In genomic region chr20:63687419-63688233, GRCh38 we compare ENCODE assay signal across 14 cellular contexts. TPM values are rescaled to one million over a fixed set of nuclear protein-coding genes. Genes with fewer than 3 reads are reported as not detected.
DNase-seq lines count a peak whose midpoint lies in the region; ATAC-seq, FAIRE-seq and TF ChIP-seq lines count a peak whose summit lies in the region.
"Had no signal": no experiment of that assay in that cellular context is flagged by ENCODE, and none has a peak within 500 bp of the region (broad histone marks: within the 10 kb centered on the region; RNA-seq: fewer than 3 reads in every experiment).

No MANE protein-coding gene starts in this region.

- no peak for DNase-seq in HFFc6
- DNase-seq in K562 (ENCODE audit: extremely low read depth in 1 of 4, low spot score in 3 of 4): no peak
- no peak for DNase-seq in lung (ENCODE audit: low spot score)
- DNase-seq in stomach: no peak
- no peak for DNase-seq in NCI-H748 (lab: John Stamatoyannopoulos, UW; ENCODE audit: unreplicated experiment)
- DNase-seq in NCI-H524 treated with DMSO at 0.1 percent for 48 hours (lab: John Stamatoyannopoulos, UW): no peak
- DNase-seq in hypothalamus (lab: John Stamatoyannopoulos, UW): no peak
- DNase-seq: activated effector memory CD4-positive, alpha-beta T cell treated with Interleukin-2 at 50 U/mL for 16 hours; CD8-positive, alpha-beta memory T cell; Karpas-422; NCI-H2029 had no signal

- H3K4me1 ChIP-seq in K562 (replicated peaks in 1 of 2; ENCODE audit: control insufficient read depth in 2 of 2, insufficient read depth in 2 of 2, low read length in 2 of 2) (peaks cover 9 to 71% of the 10 kb centered on the region in 2 experiments), lung (ENCODE audit: control insufficient read depth in 2 of 2, insufficient read depth in 2 of 2, low read length in 2 of 2) (peaks cover 0 to 49% of the 10 kb centered on the region in 2 donors), stomach (peaks cover 37 to 76% (median 55%) of the 10 kb centered on the region in 4 donors)

- H3K27me3 Mint-ChIP-seq in HFFc6 (ENCODE audit: insufficient read depth): peaks cover 15% of the 10 kb centered on the region
- H3K27me3 Mint-ChIP-seq: T-cell had no signal

- H3K9me1 ChIP-seq in K562 (ENCODE audit: control insufficient read depth, insufficient read depth, low read length): no peaks in the 10 kb centered on the region

- no peak overlapping the region for H3K4me2 ChIP-seq in K562 (ENCODE audit: insufficient read depth, low read length)

- POLR2A ChIA-PET in K562 (lab: Yijun Ruan, JAX): interaction anchor here (1.0 to 1.2 kb wide), 3 partner anchors 20 to 25 kb away, joined by 3 to 4 read pairs (median 3); partner anchors contain the start of genes ARFRP1 and ZGPAT

- WGBS in K562 (ENCODE audit: insufficient coverage, low coverage, missing lambda C conversion rate): 90% methylated on average over 24 of the region's 29 CpGs
- 90 to 92% methylated on average over 29 of the region's 29 CpGs for WGBS in lung, 2 donors
- 87 to 90% (median 88%) methylated on average over 18 to 29 of the region's 29 CpGs for WGBS in stomach, 5 donors

- CTCF ChIA-PET in K562 (lab: Yijun Ruan, JAX; ENCODE audit: low intra/inter-chr PET ratio): no interaction called here

- H3K36me3 ChIP-seq in K562 (ENCODE audit: control insufficient read depth, insufficient read depth, low read length) (peaks cover 29% of the 10 kb centered on the region; the same call in 2 of the 3 replicates), lung (ENCODE audit: control insufficient read depth in 2 of 2, insufficient read depth in 2 of 2, low read length in 2 of 2) (peaks cover 0 to 4% of the 10 kb centered on the region in 2 donors), stomach (peaks cover 0 to 18% (median 3%) of the 10 kb centered on the region in 4 donors)

- peaks cover 11% of the 10 kb centered on the region for H3K36me3 Mint-ChIP-seq in HFFc6 (ENCODE audit: low read depth)
- H3K36me3 Mint-ChIP-seq: T-cell had no signal

- H3K9me3 Mint-ChIP-seq in HFFc6: no peaks in the 10 kb centered on the region; the same call in 1 of the 2 replicates
- H3K9me3 Mint-ChIP-seq: T-cell had no signal

- TF ChIP-seq RAD21 in K562 (CRISPR knock-in tag; conservative IDR thresholded peaks at IDR 0.05 in 1 of 2, IDR thresholded peaks at IDR 0.05 in 1 of 2): no peak

- peaks cover 23% of the 10 kb centered on the region for H3K4me1 Mint-ChIP-seq in HFFc6 (ENCODE audit: low read depth)

- TF ChIP-seq CTCF in HFFc6 (IDR thresholded peaks at IDR 0.05) (no peak), K562 (IDR thresholded peaks at IDR 0.05 in 2 of 3, conservative IDR thresholded peaks at IDR 0.05 in 1 of 3; ENCODE audit: insufficient read depth in 2 of 3, low read depth in 1 of 3, low read length in 3 of 3) (no peak), lung (IDR thresholded peaks at IDR 0.05; ENCODE audit: control extremely low read depth, extremely low read depth) (no peak), stomach (IDR thresholded peaks at IDR 0.05) (no peak)

- H3K27ac Mint-ChIP-seq in HFFc6: peak overlapping the region; percentile 94
- H3K27ac Mint-ChIP-seq: CD8-positive, alpha-beta memory T cell; T-cell had no signal

- no peaks in the 10 kb centered on the region for H3K79me2 ChIP-seq in K562 (ENCODE audit: control insufficient read depth, insufficient read depth, low read length)

- ATAC-seq in K562 (no peak), lung (ENCODE audit: insufficient read depth, low FRiP score) (no peak), HG02763 (IDR thresholded peaks at IDR 0.05; ENCODE audit: unreplicated experiment) (no peak)

- intact Hi-C loops in K562 (cut with micrococcal nuclease) (no loop called here), stomach (cut with DNase I; ENCODE audit: low total_unique reads) (no loop called here)

- TF ChIP-seq POLR2A in K562 (conservative IDR thresholded peaks at IDR 0.05): no peak
- no peak for TF ChIP-seq POLR2A in stomach (IDR thresholded peaks at IDR 0.05)

- no TSS peak for BruUV-seq in K562 (replicated peaks; lab: Mats Ljungman, UMichigan)

- H3K27ac ChIP-seq in K562 (ENCODE audit: extremely low read depth, low read depth, low read length) (no peak overlapping the region), lung (ENCODE audit: low read depth in 1 of 2, low read length in 1 of 2) (peak overlapping the region; percentile 84 to 95), stomach (peak overlapping the region; percentile 67 to 93 (median 83))

- no peaks in the 10 kb centered on the region for H3K27me3 ChIP-seq in K562 (ENCODE audit: control insufficient read depth in 2 of 2, insufficient read depth in 2 of 2, low read length in 2 of 2)
- no peaks in the 10 kb centered on the region for H3K27me3 ChIP-seq in lung (ENCODE audit: control insufficient read depth, insufficient read depth)
- H3K27me3 ChIP-seq in stomach: no peaks in the 10 kb centered on the region

- no peak overlapping the region for H2AFZ ChIP-seq in K562 (ENCODE audit: low read depth, low read length)

- FAIRE-seq in K562 (lab: Jason Lieb, UNC): no peak
- FAIRE-seq: islet of Langerhans had no signal

- H4K20me1 ChIP-seq in K562 (replicated peaks; ENCODE audit: control insufficient read depth, insufficient read depth, low read length): no peaks in the 10 kb centered on the region

- H3K4me3 ChIP-seq in K562 (no peak overlapping the region), lung (no peak overlapping the region), stomach (no peak overlapping the region)

- no peaks in the 10 kb centered on the region for H3K9me3 ChIP-seq in K562 (replicated peaks; ENCODE audit: control insufficient read depth, insufficient read depth, low read depth, low read length)
- H3K9me3 ChIP-seq in lung (ENCODE audit: control insufficient read depth in 2 of 2, insufficient read depth in 1 of 2, low read length in 1 of 2): no peaks in the 10 kb centered on the region
- H3K9me3 ChIP-seq in stomach: no peaks in the 10 kb centered on the region

- in situ Hi-C loops in K562 (cut with MboI): no loop called here

- TF ChIP-seq EP300 in K562 (IDR thresholded peaks at IDR 0.05; ENCODE audit: low read length) (no peak), stomach (IDR thresholded peaks at IDR 0.05) (no peak)

- H3K9ac ChIP-seq in K562 (ENCODE audit: insufficient read depth in 1 of 2, low read depth in 2 of 2, low read length in 2 of 2): peak overlapping the region in 1 of 2 experiments; percentile 91; a peak in 2 of 4 replicates

- no peak overlapping the region for H3K4me3 Mint-ChIP-seq in HFFc6
- H3K4me3 Mint-ChIP-seq: T-cell had no signal

RNA-seq across cellular contexts. Expression of gene TNFRSF6B, which starts 8.8 kb away (rescaled TPM):
- 1 to 10 TPM in 3 of 6 experiments, under 1 TPM in 3; 0.33 to 1.8 (median 1.1) TPM for total RNA-seq in HFFc6 (2021; fragmentation: NEBNext Ultra II Directional; extraction: Animal tissue kit (Norgen Biotek cat#: 25700))
- total RNA-seq in K562 (2011; cell fraction: chromatin; rRNA removed; ENCODE audit: low replicate concordance): not detected in 2 replicates
- 4.9 and 6.3 TPM in 2 replicates for total RNA-seq in K562 (2011; cell fraction: nucleolus; rRNA removed)
- total RNA-seq in K562 (2011; cell fraction: nucleoplasm; rRNA removed): not detected in 2 replicates
- total RNA-seq in K562 (2014; rRNA removed): 0.32 and 3.8 TPM in 2 replicates
- total RNA-seq in K562 (2014; rRNA removed; fragmentation: Illumina TruSeq; extraction: Trizol): not detected in 2 replicates
- total RNA-seq in K562 (2015; rRNA removed; fragmentation: Illumina TruSeq; extraction: Trizol): 0.19 TPM in 1 of 2 replicates, not detected in the other
- total RNA-seq in K562 (2021): not detected in 2 replicates
- polyA plus RNA-seq in K562 (2011; rRNA removed): 0.10 and 0.37 TPM in 2 replicates
- polyA plus RNA-seq in K562 (2011; cell fraction: cytosol; rRNA removed): 1.1 and 5.8 TPM in 2 replicates
- polyA plus RNA-seq in K562 (2011; cell fraction: nucleus; rRNA removed): 1.4 and 13.8 TPM in 2 replicates
- 0.87 and 1.3 TPM in 2 replicates for polyA plus RNA-seq in K562 (2012)
- not detected in 2 replicates for polyA plus RNA-seq in K562 (2014; fragmentation: Illumina TruSeq; extraction: Trizol)
- polyA plus RNA-seq in K562 (2014; fragmentation: Nextera tagmentation; extraction: Ambion mirVana): not detected
- 3.2 and 3.5 TPM in 2 replicates for polyA plus RNA-seq in K562 (2014; rRNA removed)
- polyA minus RNA-seq in K562 (2011; rRNA and poly(A)+ RNA removed): not detected in 2 replicates
- not detected in 2 replicates for polyA minus RNA-seq in K562 (2011; cell fraction: cytosol; rRNA and poly(A)+ RNA removed)
- polyA minus RNA-seq in K562 (2011; cell fraction: nucleus; rRNA and poly(A)+ RNA removed): 1.2 TPM in 1 of 2 replicates, not detected in the other
- total RNA-seq in lung: 10 to 100 TPM in 1 of 2 donors, 1 to 10 TPM in 1; 1.6 to 19.8 TPM
- polyA plus RNA-seq in lung: 100 to 1,000 TPM in 1 of 2 donors, 10 to 100 TPM in 1; 45.5 to 195 TPM
- 10 to 100 TPM in 1 of 5 donors, 1 to 10 TPM in 3, not detected in 1; 1.1 to 16.9 (median 3.2) TPM for total RNA-seq in stomach
- 10 to 100 TPM in 1 of 3 donors, 1 to 10 TPM in 2; 8.5 to 26.2 (median 9.5) TPM for polyA plus RNA-seq in stomach
- total RNA-seq: CD8-positive, alpha-beta memory T cell had no signal

RNA-seq across cellular contexts. Expression of gene ARFRP1, which starts 20.1 kb away (rescaled TPM):
- total RNA-seq in HFFc6 (2021; fragmentation: NEBNext Ultra II Directional; extraction: Animal tissue kit (Norgen Biotek cat#: 25700)): 10 to 100 TPM; 35.1 to 44.2 (median 37.4) TPM
- total RNA-seq in K562 (2011; cell fraction: chromatin; rRNA removed; ENCODE audit: low replicate concordance): 98.6 and 222 TPM in 2 replicates
- total RNA-seq in K562 (2011; cell fraction: nucleolus; rRNA removed): 116 and 124 TPM in 2 replicates
- total RNA-seq in K562 (2011; cell fraction: nucleoplasm; rRNA removed): 75.6 and 81.5 TPM in 2 replicates
- 64.3 and 74.1 TPM in 2 replicates for total RNA-seq in K562 (2014; rRNA removed)
- 16.1 and 19.1 TPM in 2 replicates for total RNA-seq in K562 (2014; rRNA removed; fragmentation: Illumina TruSeq; extraction: Trizol)
- total RNA-seq in K562 (2015; rRNA removed; fragmentation: Illumina TruSeq; extraction: Trizol): 37.3 and 37.7 TPM in 2 replicates
- total RNA-seq in K562 (2021): 64.0 and 78.9 TPM in 2 replicates
- 37.5 and 39.5 TPM in 2 replicates for polyA plus RNA-seq in K562 (2011; rRNA removed)
- 52.0 and 57.8 TPM in 2 replicates for polyA plus RNA-seq in K562 (2011; cell fraction: cytosol; rRNA removed)
- 132 and 147 TPM in 2 replicates for polyA plus RNA-seq in K562 (2011; cell fraction: nucleus; rRNA removed)
- 44.1 and 48.2 TPM in 2 replicates for polyA plus RNA-seq in K562 (2012)
- polyA plus RNA-seq in K562 (2014; fragmentation: Illumina TruSeq; extraction: Trizol): 20.0 and 36.3 TPM in 2 replicates
- polyA plus RNA-seq in K562 (2014; fragmentation: Nextera tagmentation; extraction: Ambion mirVana): 1 to 10 TPM; 2.2 to 6.0 TPM
- polyA plus RNA-seq in K562 (2014; rRNA removed): 66.9 and 70.5 TPM in 2 replicates
- polyA minus RNA-seq in K562 (2011; rRNA and poly(A)+ RNA removed): 18.4 and 33.9 TPM in 2 replicates
- polyA minus RNA-seq in K562 (2011; cell fraction: cytosol; rRNA and poly(A)+ RNA removed): 14.4 and 22.2 TPM in 2 replicates
- polyA minus RNA-seq in K562 (2011; cell fraction: nucleus; rRNA and poly(A)+ RNA removed): 46.2 and 62.4 TPM in 2 replicates
- 10 to 100 TPM; 29.8 to 56.0 TPM for total RNA-seq in lung
- 10 to 100 TPM; 43.9 to 50.8 TPM for polyA plus RNA-seq in lung
- 100 to 1,000 TPM in 1 of 5 donors, 10 to 100 TPM in 3, 1 to 10 TPM in 1; 7.6 to 103 (median 35.8) TPM for total RNA-seq in stomach
- polyA plus RNA-seq in stomach: 10 to 100 TPM; 30.2 to 56.2 (median 35.9) TPM

RNA-seq across cellular contexts. Expression of gene ZGPAT, which starts 20.2 kb away (rescaled TPM):
- 10 to 100 TPM; 18.3 to 22.9 (median 19.6) TPM for total RNA-seq in HFFc6 (2021; fragmentation: NEBNext Ultra II Directional; extraction: Animal tissue kit (Norgen Biotek cat#: 25700))
- total RNA-seq in K562 (2011; cell fraction: chromatin; rRNA removed; ENCODE audit: low replicate concordance): 20.3 and 73.7 TPM in 2 replicates
- total RNA-seq in K562 (2011; cell fraction: nucleolus; rRNA removed): 43.4 and 48.4 TPM in 2 replicates
- 35.6 and 47.3 TPM in 2 replicates for total RNA-seq in K562 (2011; cell fraction: nucleoplasm; rRNA removed)
- total RNA-seq in K562 (2014; rRNA removed) (19.4 and 26.6 TPM in 2 replicates), K562 (2014; rRNA removed; fragmentation: Illumina TruSeq; extraction: Trizol) (2.2 and 2.4 TPM in 2 replicates), K562 (2015; rRNA removed; fragmentation: Illumina TruSeq; extraction: Trizol) (7.9 and 8.4 TPM in 2 replicates), K562 (2021) (22.5 and 25.4 TPM in 2 replicates), lung (10 to 100 TPM; 18.3 to 32.9 TPM), stomach (10 to 100 TPM; 12.3 to 49.6 (median 39.3) TPM)
- polyA plus RNA-seq in K562 (2011; rRNA removed) (7.4 and 10.7 TPM in 2 replicates), K562 (2014; fragmentation: Illumina TruSeq; extraction: Trizol) (5.6 and 10.9 TPM in 2 replicates), K562 (2014; fragmentation: Nextera tagmentation; extraction: Ambion mirVana) (under 1 TPM; 0.14 to 0.21 TPM), K562 (2014; rRNA removed) (24.1 and 27.7 TPM in 2 replicates), lung (10 to 100 TPM; 34.5 to 45.0 TPM), stomach (10 to 100 TPM; 29.9 to 41.7 (median 37.7) TPM)
- polyA plus RNA-seq in K562 (2011; cell fraction: cytosol; rRNA removed): 6.2 and 15.4 TPM in 2 replicates
- polyA plus RNA-seq in K562 (2011; cell fraction: nucleus; rRNA removed): 40.8 and 67.3 TPM in 2 replicates
- 14.8 and 18.0 TPM in 2 replicates for polyA plus RNA-seq in K562 (2012)
- polyA minus RNA-seq in K562 (2011; rRNA and poly(A)+ RNA removed): 2.7 and 4.6 TPM in 2 replicates
- polyA minus RNA-seq in K562 (2011; cell fraction: cytosol; rRNA and poly(A)+ RNA removed): 11.6 and 12.8 TPM in 2 replicates
- polyA minus RNA-seq in K562 (2011; cell fraction: nucleus; rRNA and poly(A)+ RNA removed): 9.8 and 11.2 TPM in 2 replicates

RNA-seq across cellular contexts. Expression of gene RTEL1, which starts 29.5 kb away (rescaled TPM):
- total RNA-seq in HFFc6 (2021; fragmentation: NEBNext Ultra II Directional; extraction: Animal tissue kit (Norgen Biotek cat#: 25700)): 10 to 100 TPM; 19.0 to 26.8 (median 22.7) TPM
- total RNA-seq in K562 (2011; cell fraction: chromatin; rRNA removed; ENCODE audit: low replicate concordance): 274 and 684 TPM in 2 replicates
- total RNA-seq in K562 (2011; cell fraction: nucleolus; rRNA removed): 188 TPM in 2 replicates
- 175 and 176 TPM in 2 replicates for total RNA-seq in K562 (2011; cell fraction: nucleoplasm; rRNA removed)
- 27.7 and 32.0 TPM in 2 replicates for total RNA-seq in K562 (2014; rRNA removed)
- total RNA-seq in K562 (2014; rRNA removed; fragmentation: Illumina TruSeq; extraction: Trizol): 11.3 and 12.0 TPM in 2 replicates
- 14.0 and 15.4 TPM in 2 replicates for total RNA-seq in K562 (2015; rRNA removed; fragmentation: Illumina TruSeq; extraction: Trizol)
- 53.1 and 61.0 TPM in 2 replicates for total RNA-seq in K562 (2021)
- polyA plus RNA-seq in K562 (2011; rRNA removed): 25.2 and 34.3 TPM in 2 replicates
- polyA plus RNA-seq in K562 (2011; cell fraction: cytosol; rRNA removed): 10.0 and 23.6 TPM in 2 replicates
- polyA plus RNA-seq in K562 (2011; cell fraction: nucleus; rRNA removed): 238 and 368 TPM in 2 replicates
- 10.8 and 25.1 TPM in 2 replicates for polyA plus RNA-seq in K562 (2012)
- 17.9 and 20.1 TPM in 2 replicates for polyA plus RNA-seq in K562 (2014; fragmentation: Illumina TruSeq; extraction: Trizol)
- under 1 TPM; 0.36 to 0.45 TPM for polyA plus RNA-seq in K562 (2014; fragmentation: Nextera tagmentation; extraction: Ambion mirVana)
- polyA plus RNA-seq in K562 (2014; rRNA removed): 31.8 and 35.7 TPM in 2 replicates
- polyA minus RNA-seq in K562 (2011; rRNA and poly(A)+ RNA removed): 48.3 and 49.0 TPM in 2 replicates
- polyA minus RNA-seq in K562 (2011; cell fraction: cytosol; rRNA and poly(A)+ RNA removed): 14.8 and 14.9 TPM in 2 replicates
- polyA minus RNA-seq in K562 (2011; cell fraction: nucleus; rRNA and poly(A)+ RNA removed): 63.7 and 84.3 TPM in 2 replicates
- 10 to 100 TPM; 19.7 to 45.8 TPM for total RNA-seq in lung
- 10 to 100 TPM; 12.4 to 15.6 TPM for polyA plus RNA-seq in lung
- total RNA-seq in stomach: 10 to 100 TPM; 13.6 to 70.4 (median 32.7) TPM
- polyA plus RNA-seq in stomach: 1 to 10 TPM; 7.6 to 10.0 (median 9.2) TPM

RNA-seq across cellular contexts. Expression of gene STMN3, which starts 34.4 kb away (rescaled TPM):
- 1 to 10 TPM in 5 of 6 experiments, under 1 TPM in 1; 0.77 to 3.2 (median 1.5) TPM for total RNA-seq in HFFc6 (2021; fragmentation: NEBNext Ultra II Directional; extraction: Animal tissue kit (Norgen Biotek cat#: 25700))
- total RNA-seq in K562 (2011; cell fraction: chromatin; rRNA removed; ENCODE audit: low replicate concordance): 14.9 and 42.3 TPM in 2 replicates
- total RNA-seq in K562 (2011; cell fraction: nucleolus; rRNA removed): 45.7 and 51.0 TPM in 2 replicates
- total RNA-seq in K562 (2011; cell fraction: nucleoplasm; rRNA removed): 22.8 and 23.8 TPM in 2 replicates
- 65.6 and 79.2 TPM in 2 replicates for total RNA-seq in K562 (2014; rRNA removed)
- total RNA-seq in K562 (2014; rRNA removed; fragmentation: Illumina TruSeq; extraction: Trizol): 6.8 and 8.8 TPM in 2 replicates
- total RNA-seq in K562 (2015; rRNA removed; fragmentation: Illumina TruSeq; extraction: Trizol): 29.4 and 29.9 TPM in 2 replicates
- total RNA-seq in K562 (2021): 50.2 and 52.4 TPM in 2 replicates
- polyA plus RNA-seq in K562 (2011; rRNA removed): 30.9 and 37.6 TPM in 2 replicates
- polyA plus RNA-seq in K562 (2011; cell fraction: cytosol; rRNA removed): 51.3 and 126 TPM in 2 replicates
- 98.8 and 152 TPM in 2 replicates for polyA plus RNA-seq in K562 (2011; cell fraction: nucleus; rRNA removed)
- polyA plus RNA-seq in K562 (2012): 20.9 and 32.0 TPM in 2 replicates
- 20.3 and 36.0 TPM in 2 replicates for polyA plus RNA-seq in K562 (2014; fragmentation: Illumina TruSeq; extraction: Trizol)
- under 1 TPM; 0.70 to 0.85 TPM for polyA plus RNA-seq in K562 (2014; fragmentation: Nextera tagmentation; extraction: Ambion mirVana)
- polyA plus RNA-seq in K562 (2014; rRNA removed): 58.0 and 60.2 TPM in 2 replicates
- 4.9 and 7.8 TPM in 2 replicates for polyA minus RNA-seq in K562 (2011; rRNA and poly(A)+ RNA removed)
- 17.1 and 19.4 TPM in 2 replicates for polyA minus RNA-seq in K562 (2011; cell fraction: cytosol; rRNA and poly(A)+ RNA removed)
- 7.1 and 9.2 TPM in 2 replicates for polyA minus RNA-seq in K562 (2011; cell fraction: nucleus; rRNA and poly(A)+ RNA removed)
- 10 to 100 TPM; 15.8 to 18.2 TPM for total RNA-seq in lung
- polyA plus RNA-seq in lung: 10 to 100 TPM; 13.6 to 20.9 TPM
- total RNA-seq in stomach: 10 to 100 TPM in 2 of 5 donors, 1 to 10 TPM in 2, under 1 TPM in 1; 0.87 to 13.4 (median 5.5) TPM
- polyA plus RNA-seq in stomach: 10 to 100 TPM; 12.3 to 14.8 (median 12.5) TPM
